8 cellular contexts compared by ENCODE assay signal in genomic region chr11:67268684-67269268, GRCh38. TPM values are rescaled to one million over a fixed set of nuclear protein-coding genes. Genes with fewer than 3 reads are reported as not detected.
DNase-seq lines count a peak whose midpoint lies in the region; ATAC-seq, FAIRE-seq and TF ChIP-seq lines count a peak whose summit lies in the region.

No MANE protein-coding gene starts in this region.

- H3K9me1 ChIP-seq in K562 (ENCODE audit: control insufficient read depth, insufficient read depth, low read length): peaks cover 7% of the 10 kb centered on the region

- no peak overlapping the region for H3K27ac ChIP-seq in K562 (ENCODE audit: extremely low read depth, low read depth, low read length)
- peak overlapping the region; percentile 57 for H3K27ac ChIP-seq in muscle layer of colon (ENCODE audit: low read depth, low read length)

- no peak for FAIRE-seq in K562 (lab: Jason Lieb, UNC)

- TF ChIP-seq CTCF in K562 (IDR thresholded peaks at IDR 0.05 in 2 of 3, conservative IDR thresholded peaks at IDR 0.05 in 1 of 3; ENCODE audit: insufficient read depth in 2 of 3, low read depth in 1 of 3, low read length in 3 of 3) (no peak), type B pancreatic cell (conservative IDR thresholded peaks at IDR 0.05) (no peak)

- 97% methylated on average over 15 of the region's 16 CpGs for WGBS in K562 (ENCODE audit: insufficient coverage, low coverage, missing lambda C conversion rate)

- no peak for ATAC-seq in K562

- H3K36me3 Mint-ChIP-seq in activated naive CD4-positive, alpha-beta T cell treated with anti-CD3 and anti-CD28 coated beads for 36 hours (ENCODE audit: low read depth): peaks cover 56% of the 10 kb centered on the region
- no peaks in the 10 kb centered on the region for H3K36me3 Mint-ChIP-seq in type B pancreatic cell

- TF ChIP-seq POLR2A in K562 (conservative IDR thresholded peaks at IDR 0.05): no peak

- peaks cover 75% of the 10 kb centered on the region for H3K79me2 ChIP-seq in K562 (ENCODE audit: control insufficient read depth, insufficient read depth, low read length)

- H3K4me3 Mint-ChIP-seq in activated naive CD4-positive, alpha-beta T cell treated with anti-CD3 and anti-CD28 coated beads for 36 hours: peak overlapping the region; percentile 86
- peak overlapping the region; percentile 70 for H3K4me3 Mint-ChIP-seq in type B pancreatic cell

- no TSS peak for BruUV-seq in K562 (replicated peaks; lab: Mats Ljungman, UMichigan)

- H3K9ac ChIP-seq in K562 (ENCODE audit: insufficient read depth in 1 of 2, low read depth in 2 of 2, low read length in 2 of 2): peak overlapping the region in 1 of 2 experiments; percentile 77; a peak in 2 of 4 replicates
- no peak overlapping the region for H3K9ac ChIP-seq in muscle layer of colon (ENCODE audit: low read length)

- intact Hi-C loops in activated naive CD4-positive, alpha-beta T cell treated with anti-CD3 and anti-CD28 coated beads for 36 hours (cut with micrococcal nuclease): loop anchor here (1.0 to 5.0 kb wide), 5 partner anchors 9 to 239 kb away; partner anchors contain the start of genes CDK2AP2, PITPNM1, PPP1CA and TBC1D10C
- intact Hi-C loops in K562 (cut with micrococcal nuclease): no loop called here

- H3K36me3 ChIP-seq in K562 (ENCODE audit: control insufficient read depth, insufficient read depth, low read length) (peaks cover 62% of the 10 kb centered on the region; the same call in 2 of the 3 replicates), muscle layer of colon (ENCODE audit: insufficient read depth, low read length) (no peaks in the 10 kb centered on the region)

- peaks cover 20% of the 10 kb centered on the region; the same call in 1 of the 2 replicates for H4K20me1 ChIP-seq in K562 (replicated peaks; ENCODE audit: control insufficient read depth, insufficient read depth, low read length)

- no peak overlapping the region for H3K4me3 ChIP-seq in K562
- no peak overlapping the region for H3K4me3 ChIP-seq in muscle layer of colon (ENCODE audit: low read depth in 1 of 2, low read length in 2 of 2)

- TF ChIP-seq RAD21 in K562 (CRISPR knock-in tag; conservative IDR thresholded peaks at IDR 0.05 in 1 of 2, IDR thresholded peaks at IDR 0.05 in 1 of 2): no peak

- TF ChIP-seq EP300 in K562 (IDR thresholded peaks at IDR 0.05; ENCODE audit: low read length): no peak

- H3K4me1 ChIP-seq in K562 (replicated peaks in 1 of 2; ENCODE audit: control insufficient read depth in 2 of 2, insufficient read depth in 2 of 2, low read length in 2 of 2) (peaks cover 34 to 72% of the 10 kb centered on the region in 2 experiments), muscle layer of colon (ENCODE audit: insufficient read depth, low read length) (peaks cover 73% of the 10 kb centered on the region)

- POLR2A ChIA-PET in K562 (lab: Yijun Ruan, JAX): interaction anchor here (0.6 to 2.4 kb wide), 5 partner anchors 9 to 246 kb away, joined by 3 to 12 read pairs (median 3); no protein-coding TSS in a partner anchor

- no peak for DNase-seq in activated naive CD4-positive, alpha-beta T cell treated with anti-CD3 and anti-CD28 coated beads for 36 hours
- no peak for DNase-seq in activated naive CD4-positive, alpha-beta T cell (lab: John Stamatoyannopoulos, UW)
- DNase-seq in K562 (ENCODE audit: extremely low read depth in 1 of 4, low spot score in 3 of 4) (no peak), type B pancreatic cell (ENCODE audit: extremely low spot score, unreplicated experiment) (no peak), NCI-H345 (lab: John Stamatoyannopoulos, UW) (no peak), inferior parietal cortex (ENCODE audit: extremely low spot score) (no peak)
- no peak for DNase-seq in effector CD4-positive, alpha-beta T cell

- H3K27me3 Mint-ChIP-seq in activated naive CD4-positive, alpha-beta T cell treated with anti-CD3 and anti-CD28 coated beads for 36 hours (ENCODE audit: low read depth): no peaks in the 10 kb centered on the region
- H3K27me3 Mint-ChIP-seq in type B pancreatic cell: no peaks in the 10 kb centered on the region

- H3K9me3 Mint-ChIP-seq in activated naive CD4-positive, alpha-beta T cell treated with anti-CD3 and anti-CD28 coated beads for 36 hours: no peaks in the 10 kb centered on the region
- no peaks in the 10 kb centered on the region for H3K9me3 Mint-ChIP-seq in type B pancreatic cell

- in situ Hi-C loops in K562 (cut with MboI): no loop called here

- H3K4me2 ChIP-seq in K562 (ENCODE audit: insufficient read depth, low read length): no peak overlapping the region

- no peaks in the 10 kb centered on the region for H3K27me3 ChIP-seq in K562 (ENCODE audit: control insufficient read depth in 2 of 2, insufficient read depth in 2 of 2, low read length in 2 of 2)
- no peaks in the 10 kb centered on the region for H3K27me3 ChIP-seq in muscle layer of colon (ENCODE audit: control insufficient read depth in 1 of 2, insufficient read depth in 2 of 2, low read length in 2 of 2)

- no peak overlapping the region for H2AFZ ChIP-seq in K562 (ENCODE audit: low read depth, low read length)

- H3K9me3 ChIP-seq in K562 (replicated peaks; ENCODE audit: control insufficient read depth, insufficient read depth, low read depth, low read length) (no peaks in the 10 kb centered on the region), muscle layer of colon (ENCODE audit: low read length) (no peaks in the 10 kb centered on the region)

- CTCF ChIA-PET in activated naive CD4-positive, alpha-beta T cell treated with anti-CD3 and anti-CD28 coated beads for 36 hours (lab: Charles Lee): interaction anchor here (0.7 to 4.1 kb wide), 7 partner anchors 9 to 113 kb away, joined by 3 to 25 read pairs (median 4); partner anchors contain the start of gene ANKRD13D
- CTCF ChIA-PET in K562 (lab: Yijun Ruan, JAX; ENCODE audit: low intra/inter-chr PET ratio): no interaction called here

- peaks cover 77% of the 10 kb centered on the region for H3K4me1 Mint-ChIP-seq in activated naive CD4-positive, alpha-beta T cell treated with anti-CD3 and anti-CD28 coated beads for 36 hours (ENCODE audit: low read depth)
- H3K4me1 Mint-ChIP-seq in type B pancreatic cell (ENCODE audit: unreplicated experiment): peaks cover 28% of the 10 kb centered on the region

- peak overlapping the region; percentile 99 for H3K27ac Mint-ChIP-seq in activated naive CD4-positive, alpha-beta T cell treated with anti-CD3 and anti-CD28 coated beads for 36 hours
- no peak overlapping the region for H3K27ac Mint-ChIP-seq in type B pancreatic cell

RNA-seq across cellular contexts. Expression of gene GRK2, which starts 2.5 kb away (rescaled TPM):
- 100 to 1,000 TPM; 293 to 295 TPM for total RNA-seq in activated naive CD4-positive, alpha-beta T cell treated with anti-CD3 and anti-CD28 coated beads for 36 hours
- 64.7 and 214 TPM in 2 replicates for total RNA-seq in K562 (2011; cell fraction: chromatin; rRNA removed; ENCODE audit: low replicate concordance)
- 185 and 206 TPM in 2 replicates for total RNA-seq in K562 (2011; cell fraction: nucleolus; rRNA removed)
- 62.7 and 78.2 TPM in 2 replicates for total RNA-seq in K562 (2011; cell fraction: nucleoplasm; rRNA removed)
- total RNA-seq in K562 (2014; rRNA removed) (83.1 and 97.8 TPM in 2 replicates), K562 (2014; rRNA removed; fragmentation: Illumina TruSeq; extraction: Trizol) (27.8 and 41.7 TPM in 2 replicates), K562 (2015; rRNA removed; fragmentation: Illumina TruSeq; extraction: Trizol) (40.6 and 42.2 TPM in 2 replicates), K562 (2021) (93.3 and 95.3 TPM in 2 replicates), type B pancreatic cell (ENCODE audit: low replicate concordance) (53.1 and 62.2 TPM in 2 replicates)
- polyA plus RNA-seq in K562 (2011; rRNA removed) (63.4 and 98.5 TPM in 2 replicates), K562 (2014; fragmentation: Illumina TruSeq; extraction: Trizol) (56.5 and 65.3 TPM in 2 replicates), K562 (2014; fragmentation: Nextera tagmentation; extraction: Ambion mirVana) (under 1 TPM; 0.24 to 0.82 TPM), K562 (2014; rRNA removed) (95.8 and 96.0 TPM in 2 replicates)
- 70.8 and 122 TPM in 2 replicates for polyA plus RNA-seq in K562 (2011; cell fraction: cytosol; rRNA removed)
- polyA plus RNA-seq in K562 (2011; cell fraction: nucleus; rRNA removed): 259 and 262 TPM in 2 replicates
- polyA plus RNA-seq in K562 (2012): 87.6 and 130 TPM in 2 replicates
- 36.9 and 61.5 TPM in 2 replicates for polyA minus RNA-seq in K562 (2011; rRNA and poly(A)+ RNA removed)
- 89.3 and 92.9 TPM in 2 replicates for polyA minus RNA-seq in K562 (2011; cell fraction: cytosol; rRNA and poly(A)+ RNA removed)
- polyA minus RNA-seq in K562 (2011; cell fraction: nucleus; rRNA and poly(A)+ RNA removed): 57.5 and 75.9 TPM in 2 replicates

RNA-seq across cellular contexts. Expression of gene ANKRD13D, which starts 20.3 kb away (rescaled TPM):
- total RNA-seq in activated naive CD4-positive, alpha-beta T cell treated with anti-CD3 and anti-CD28 coated beads for 36 hours: 10 to 100 TPM; 56.2 to 61.9 TPM
- total RNA-seq in K562 (2011; cell fraction: chromatin; rRNA removed; ENCODE audit: low replicate concordance): 105 and 289 TPM in 2 replicates
- 185 and 212 TPM in 2 replicates for total RNA-seq in K562 (2011; cell fraction: nucleolus; rRNA removed)
- total RNA-seq in K562 (2011; cell fraction: nucleoplasm; rRNA removed): 120 and 126 TPM in 2 replicates
- 28.6 and 30.5 TPM in 2 replicates for total RNA-seq in K562 (2014; rRNA removed)
- total RNA-seq in K562 (2014; rRNA removed; fragmentation: Illumina TruSeq; extraction: Trizol): 5.3 and 7.9 TPM in 2 replicates
- total RNA-seq in K562 (2015; rRNA removed; fragmentation: Illumina TruSeq; extraction: Trizol): 19.6 and 25.1 TPM in 2 replicates
- 37.3 and 40.9 TPM in 2 replicates for total RNA-seq in K562 (2021)
- polyA plus RNA-seq in K562 (2011; rRNA removed): 22.4 and 36.6 TPM in 2 replicates
- 28.9 and 46.9 TPM in 2 replicates for polyA plus RNA-seq in K562 (2011; cell fraction: cytosol; rRNA removed)
- polyA plus RNA-seq in K562 (2011; cell fraction: nucleus; rRNA removed): 147 and 217 TPM in 2 replicates
- polyA plus RNA-seq in K562 (2012): 22.5 and 55.8 TPM in 2 replicates
- 15.8 and 20.8 TPM in 2 replicates for polyA plus RNA-seq in K562 (2014; fragmentation: Illumina TruSeq; extraction: Trizol)
- polyA plus RNA-seq in K562 (2014; fragmentation: Nextera tagmentation; extraction: Ambion mirVana): 1 to 10 TPM in 1 of 2 experiments, under 1 TPM in 1; 0.94 to 1.9 TPM
- polyA plus RNA-seq in K562 (2014; rRNA removed): 38.8 and 40.8 TPM in 2 replicates
- polyA minus RNA-seq in K562 (2011; rRNA and poly(A)+ RNA removed): 9.5 and 12.1 TPM in 2 replicates
- 10.6 and 13.5 TPM in 2 replicates for polyA minus RNA-seq in K562 (2011; cell fraction: cytosol; rRNA and poly(A)+ RNA removed)
- 54.4 and 59.6 TPM in 2 replicates for polyA minus RNA-seq in K562 (2011; cell fraction: nucleus; rRNA and poly(A)+ RNA removed)
- 70.5 and 80.9 TPM in 2 replicates for total RNA-seq in type B pancreatic cell (ENCODE audit: low replicate concordance)

RNA-seq across cellular contexts. Expression of gene SSH3, which starts 34.6 kb away (rescaled TPM):
- total RNA-seq in activated naive CD4-positive, alpha-beta T cell treated with anti-CD3 and anti-CD28 coated beads for 36 hours: 1 to 10 TPM; 4.1 to 5.4 TPM
- 1.5 and 6.8 TPM in 2 replicates for total RNA-seq in K562 (2011; cell fraction: chromatin; rRNA removed; ENCODE audit: low replicate concordance)
- 2.8 and 3.3 TPM in 2 replicates for total RNA-seq in K562 (2011; cell fraction: nucleolus; rRNA removed)
- 0.92 and 1.3 TPM in 2 replicates for total RNA-seq in K562 (2011; cell fraction: nucleoplasm; rRNA removed)
- total RNA-seq in K562 (2014; rRNA removed): 0.12 and 0.27 TPM in 2 replicates
- total RNA-seq in K562 (2014; rRNA removed; fragmentation: Illumina TruSeq; extraction: Trizol): not detected in 2 replicates
- total RNA-seq in K562 (2015; rRNA removed; fragmentation: Illumina TruSeq; extraction: Trizol): 0.14 and 0.68 TPM in 2 replicates
- 1.0 and 1.5 TPM in 2 replicates for total RNA-seq in K562 (2021)
- 0.07 and 0.88 TPM in 2 replicates for polyA plus RNA-seq in K562 (2011; rRNA removed)
- polyA plus RNA-seq in K562 (2011; cell fraction: cytosol; rRNA removed): 0.12 and 0.39 TPM in 2 replicates
- polyA plus RNA-seq in K562 (2011; cell fraction: nucleus; rRNA removed): 1.3 and 3.4 TPM in 2 replicates
- polyA plus RNA-seq in K562 (2012): 1.3 and 1.4 TPM in 2 replicates
- polyA plus RNA-seq in K562 (2014; fragmentation: Illumina TruSeq; extraction: Trizol): 0.19 and 0.24 TPM in 2 replicates
- polyA plus RNA-seq in K562 (2014; fragmentation: Nextera tagmentation; extraction: Ambion mirVana): not detected
- polyA plus RNA-seq in K562 (2014; rRNA removed): 0.24 and 0.90 TPM in 2 replicates
- 0.09 TPM in 1 of 2 replicates, not detected in the other for polyA minus RNA-seq in K562 (2011; rRNA and poly(A)+ RNA removed)
- 0.48 TPM in 1 of 2 replicates, not detected in the other for polyA minus RNA-seq in K562 (2011; cell fraction: cytosol; rRNA and poly(A)+ RNA removed)
- polyA minus RNA-seq in K562 (2011; cell fraction: nucleus; rRNA and poly(A)+ RNA removed): 0.89 and 1.5 TPM in 2 replicates
- total RNA-seq in type B pancreatic cell (ENCODE audit: low replicate concordance): 32.0 and 40.9 TPM in 2 replicates
